In genomic region chrX:129781134-129782014, GRCh38 we compare ENCODE assay signal across 9 cellular contexts. TPM values are rescaled to one million over a fixed set of nuclear protein-coding genes. Genes with fewer than 3 reads are reported as not detected.
DNase-seq lines count a peak whose midpoint lies in the region; ATAC-seq and TF ChIP-seq lines count a peak whose summit lies in the region.
"Had no signal": no experiment of that assay in that cellular context is flagged by ENCODE, and none has a peak within 500 bp of the region (broad histone marks: within the 10 kb centered on the region; RNA-seq: fewer than 3 reads in every experiment).

No MANE protein-coding gene starts in this region.

- TF ChIP-seq CTCF in GM13977 (IDR thresholded peaks at IDR 0.05; ENCODE audit: extremely low read depth, insufficient read depth, missing control alignments) (no peak), thyroid gland (IDR thresholded peaks at IDR 0.05) (no peak)

- H3K9me3 Mint-ChIP-seq in activated T-helper 1 cell treated with anti-CD3 and anti-CD28 coated beads, Interleukin-12 subunit alpha, Interleukin-12 subunit beta, Interleukin-2, Interleukin-4 antibody, amounts not matched to agents 30 ng/mL and 10 ng/mL and 1 ng/mL, durations not matched to agents 14 hours and 24 hours and 36 hours = no peaks in the 10 kb centered on the region

- H3K4me3 ChIP-seq in muscle layer of duodenum (ENCODE audit: low read depth in 1 of 2, low read length in 2 of 2) (peak overlapping the region; percentile 37 to 39), thyroid gland (replicated peaks in 1 of 3) (no peak overlapping the region)

- H3K27ac ChIP-seq in muscle layer of duodenum (ENCODE audit: low read length) (peak overlapping the region; percentile 67), thyroid gland (no peak overlapping the region)

- H3K9me3 ChIP-seq in muscle layer of duodenum (ENCODE audit: control insufficient read depth in 1 of 2, low read length in 2 of 2) = no peaks in the 10 kb centered on the region
- no peaks in the 10 kb centered on the region for H3K9me3 ChIP-seq in thyroid gland

- ATAC-seq in HG02642 (IDR thresholded peaks at IDR 0.05; ENCODE audit: poor library complexity, unreplicated experiment) = peak; percentile 69

- DNase-seq in GM13977 (ENCODE audit: low spot score) (peak; percentile 76), NOMO-1 treated with dmso at 0.1 percent for 144 hours (lab: John Stamatoyannopoulos, UW; ENCODE audit: unreplicated experiment) (peak; percentile 74), thyroid gland (peak; percentile 4 to 9), glomerular visceral epithelial cell (ENCODE audit: extremely low spot score) (no peak), NCI-H1436 treated with DMSO at 0.1 percent for 48 hours (lab: John Stamatoyannopoulos, UW) (no peak)
- peak; percentile 65 for DNase-seq in activated T-helper 1 cell treated with anti-CD3 and anti-CD28 coated beads, Interleukin-12 subunit alpha, Interleukin-12 subunit beta, Interleukin-2, Interleukin-4 antibody, amounts not matched to agents 30 ng/mL and 10 ng/mL and 1 ng/mL, durations not matched to agents 14 hours and 24 hours and 36 hours (ENCODE audit: low spot score)

- TF ChIP-seq POLR2A in thyroid gland (IDR thresholded peaks at IDR 0.05) = no peak

- no peaks in the 10 kb centered on the region for H3K27me3 Mint-ChIP-seq in activated T-helper 1 cell treated with anti-CD3 and anti-CD28 coated beads, Interleukin-12 subunit alpha, Interleukin-12 subunit beta, Interleukin-2, Interleukin-4 antibody, amounts not matched to agents 30 ng/mL and 10 ng/mL and 1 ng/mL, durations not matched to agents 14 hours and 24 hours and 36 hours (ENCODE audit: insufficient read depth)

- peak overlapping the region; percentile 87 for H3K4me3 Mint-ChIP-seq in activated T-helper 1 cell treated with anti-CD3 and anti-CD28 coated beads, Interleukin-12 subunit alpha, Interleukin-12 subunit beta, Interleukin-2, Interleukin-4 antibody, amounts not matched to agents 30 ng/mL and 10 ng/mL and 1 ng/mL, durations not matched to agents 14 hours and 24 hours and 36 hours

- peak overlapping the region; percentile 91 for H3K27ac Mint-ChIP-seq in activated T-helper 1 cell treated with anti-CD3 and anti-CD28 coated beads, Interleukin-12 subunit alpha, Interleukin-12 subunit beta, Interleukin-2, Interleukin-4 antibody, amounts not matched to agents 30 ng/mL and 10 ng/mL and 1 ng/mL, durations not matched to agents 14 hours and 24 hours and 36 hours

- 80 to 88% methylated on average over 3 to 6 of the region's 13 CpGs for WGBS in thyroid gland, 2 donors

- in situ Hi-C loops in GM13977 (cut with MboI; ENCODE audit: low pct_unique_long_range_greater_than_20kb, low sequenced_read_pairs, unreplicated experiment) = no loop called here

- intact Hi-C loops in activated T-helper 1 cell treated with anti-CD3 and anti-CD28 coated beads, Interleukin-12 subunit alpha, Interleukin-12 subunit beta, Interleukin-2, Interleukin-4 antibody, amounts not matched to agents 30 ng/mL and 10 ng/mL and 1 ng/mL, durations not matched to agents 14 hours and 24 hours and 36 hours (cut with micrococcal nuclease) = loop anchor here (1.0 to 10.0 kb wide), 9 partner anchors 12 to 393 kb away; partner anchors contain the start of genes BCORL1, RAB33A and ZDHHC9
- intact Hi-C loops in thyroid gland (cut with DNase I) = no loop called here

- peaks cover 39% of the 10 kb centered on the region for H3K36me3 Mint-ChIP-seq in activated T-helper 1 cell treated with anti-CD3 and anti-CD28 coated beads, Interleukin-12 subunit alpha, Interleukin-12 subunit beta, Interleukin-2, Interleukin-4 antibody, amounts not matched to agents 30 ng/mL and 10 ng/mL and 1 ng/mL, durations not matched to agents 14 hours and 24 hours and 36 hours (ENCODE audit: low read depth)

- H3K27me3 ChIP-seq in muscle layer of duodenum (ENCODE audit: low read depth, low read length) (no peaks in the 10 kb centered on the region), thyroid gland (no peaks in the 10 kb centered on the region)

- H3K4me1 ChIP-seq in muscle layer of duodenum (ENCODE audit: control insufficient read depth in 1 of 2, insufficient read depth in 2 of 2, low read length in 2 of 2) = peaks cover 0 to 5% of the 10 kb centered on the region in 2 donors
- H3K4me1 ChIP-seq in thyroid gland = no peaks in the 10 kb centered on the region

- H3K36me3 ChIP-seq in muscle layer of duodenum (ENCODE audit: control insufficient read depth in 1 of 2, insufficient read depth in 2 of 2, low read length in 2 of 2) (no peaks in the 10 kb centered on the region), thyroid gland (no peaks in the 10 kb centered on the region)

- H3K4me1 Mint-ChIP-seq in activated T-helper 1 cell treated with anti-CD3 and anti-CD28 coated beads, Interleukin-12 subunit alpha, Interleukin-12 subunit beta, Interleukin-2, Interleukin-4 antibody, amounts not matched to agents 30 ng/mL and 10 ng/mL and 1 ng/mL, durations not matched to agents 14 hours and 24 hours and 36 hours (ENCODE audit: low read depth) = peaks cover 65% of the 10 kb centered on the region

RNA-seq across cellular contexts. Expression of gene SASH3, which starts 1.6 kb away (rescaled TPM):
- 129 and 135 TPM in 2 replicates for total RNA-seq in activated T-helper 1 cell treated with anti-CD3 and anti-CD28 coated beads, Interleukin-12 subunit alpha, Interleukin-12 subunit beta, Interleukin-2, Interleukin-4 antibody, amounts not matched to agents 30 ng/mL and 10 ng/mL and 1 ng/mL, durations not matched to agents 14 hours and 24 hours and 36 hours
- 1 to 10 TPM; 1.8 to 7.3 (median 3.0) TPM for total RNA-seq in thyroid gland
- total RNA-seq: fibroblast of villous mesenchyme had no signal

RNA-seq across cellular contexts. Expression of gene XPNPEP2, which starts 42.6 kb away (rescaled TPM):
- 0.16 and 0.24 TPM in 2 replicates for total RNA-seq in activated T-helper 1 cell treated with anti-CD3 and anti-CD28 coated beads, Interleukin-12 subunit alpha, Interleukin-12 subunit beta, Interleukin-2, Interleukin-4 antibody, amounts not matched to agents 30 ng/mL and 10 ng/mL and 1 ng/mL, durations not matched to agents 14 hours and 24 hours and 36 hours
- 1 to 10 TPM in 3 of 4 donors, under 1 TPM in 1; 0.88 to 2.5 (median 1.8) TPM for total RNA-seq in thyroid gland
- total RNA-seq: fibroblast of villous mesenchyme had no signal

Comparison
In these comparisons a context has a peak if more than half of its experiments do, and no peak if none do; other contexts are left out.
1. DNase-seq: peak in GM13977 (single experiment), NOMO-1 treated with dmso at 0.1 percent for 144 hours (single experiment), activated T-helper 1 cell treated with anti-CD3 and anti-CD28 coated beads, Interleukin-12 subunit alpha, Interleukin-12 subunit beta, Interleukin-2, Interleukin-4 antibody, amounts not matched to agents 30 ng/mL and 10 ng/mL and 1 ng/mL, durations not matched to agents 14 hours and 24 hours and 36 hours (single experiment) and thyroid gland (2 of 2); none in glomerular visceral epithelial cell (single experiment) and NCI-H1436 treated with DMSO at 0.1 percent for 48 hours (single experiment).
2. H3K4me3 ChIP-seq: peak in muscle layer of duodenum (2 of 2); none in thyroid gland (0 of 3).
3. RNA of gene SASH3, which starts 1.6 kb away (total RNA-seq): 129 to 135 TPM in activated T-helper 1 cell treated with anti-CD3 and anti-CD28 coated beads, Interleukin-12 subunit alpha, Interleukin-12 subunit beta, Interleukin-2, Interleukin-4 antibody, amounts not matched to agents 30 ng/mL and 10 ng/mL and 1 ng/mL, durations not matched to agents 14 hours and 24 hours and 36 hours; 1.8 to 7.3 TPM in thyroid gland; every median in the first group is over 10 times any median in the second.